ENCODE assay signal across 1 cellular context in genomic region chr19:12085074-12085818, GRCh38.
TF ChIP-seq lines count a peak whose summit lies in the region.

No MANE protein-coding gene starts in this region.

TF ChIP-seq in HEK293, 187 proteins besides CTCF, POLR2A, EP300 and RAD21 (continued from another document):
- TF ChIP-seq ZNF280D (tag by site-specific recombination; IDR thresholded peaks at IDR 0.05) (no peak), ZFP41 (tag by site-specific recombination; IDR thresholded peaks at IDR 0.05; ENCODE audit: borderline replicate concordance) (no peak), ATF2 (tag by site-specific recombination; IDR thresholded peaks at IDR 0.05; ENCODE audit: low read depth) (peak; percentile 21; the same call in 1 of the 2 replicates), GLI2 (tag by site-specific recombination; IDR thresholded peaks at IDR 0.05; ENCODE audit: borderline replicate concordance, low read depth) (no peak), ZXDB (tag by site-specific recombination; IDR thresholded peaks at IDR 0.05) (no peak), ZNF169 (tag by site-specific recombination; IDR thresholded peaks at IDR 0.05) (no peak), ZBTB6 (tag by site-specific recombination; IDR thresholded peaks at IDR 0.05) (no peak)
